Comparison of ENCODE assay signal across 1 cellular context in the genomic region with DNA sequence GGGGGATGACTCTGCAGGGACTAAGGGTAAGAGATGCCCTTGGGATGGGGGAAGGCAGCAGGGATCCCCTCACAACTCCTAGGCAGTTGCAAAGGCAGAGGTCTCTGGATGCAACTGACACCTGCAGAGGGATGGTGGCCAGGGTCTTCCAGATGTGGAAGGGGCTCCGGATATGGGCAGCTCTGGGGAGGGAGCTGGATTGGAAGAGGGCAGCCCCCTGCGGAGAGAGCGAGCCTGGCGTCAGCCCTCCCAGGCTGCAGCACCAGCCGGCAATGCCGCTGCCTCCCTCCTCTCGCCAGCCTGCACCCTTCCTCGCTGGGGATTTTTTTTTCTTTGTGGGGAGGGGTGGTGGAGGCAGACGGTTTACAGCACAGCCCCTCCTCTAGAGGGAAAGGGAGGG.
A peak's percentile ranks its signal among the peaks of the same experiment; 100 is the strongest.
TF ChIP-seq lines count a peak whose summit lies in the region.

No MANE protein-coding gene starts in this region.

TF ChIP-seq in GM23338, 12 proteins besides CTCF, POLR2A, EP300 and RAD21:
- TF ChIP-seq ZNF462 (CRISPR knock-in tag; IDR thresholded peaks at IDR 0.05): no peak
- 0 out of 2 replicates have a peak, but pooled peaks have one; percentile 7 for TF ChIP-seq POLR2AphosphoS5 (IDR thresholded peaks at IDR 0.05; ENCODE audit: low read depth)
